9 cellular contexts compared by ENCODE assay signal in the genomic region with DNA sequence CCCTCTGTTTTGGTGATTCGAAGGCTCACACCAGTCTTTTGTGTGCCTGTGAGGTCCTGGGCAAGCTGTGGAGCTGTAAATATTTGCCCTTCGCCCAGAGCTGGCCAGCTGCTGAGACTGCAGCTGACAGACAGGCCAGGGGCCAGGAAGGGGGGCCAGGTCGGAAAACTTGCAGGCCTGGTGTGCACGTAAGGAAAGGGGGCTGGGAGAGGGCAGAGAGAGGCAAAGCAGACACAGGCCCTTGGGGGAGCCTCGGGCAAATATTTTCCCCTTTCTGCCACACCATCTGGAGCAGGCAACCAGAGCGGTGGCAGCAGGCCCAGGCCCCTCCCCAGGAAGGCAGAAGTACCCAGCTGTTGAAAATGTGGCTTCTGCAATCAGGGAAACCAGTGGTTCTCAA. TPM values are rescaled to one million over a fixed set of nuclear protein-coding genes. Genes with fewer than 3 reads are reported as not detected.
DNase-seq lines count a peak whose midpoint lies in the region; ATAC-seq, FAIRE-seq and TF ChIP-seq lines count a peak whose summit lies in the region.
"Had no signal": no experiment of that assay in that cellular context is flagged by ENCODE, and none has a peak within 500 bp of the region (broad histone marks: within the 10 kb centered on the region; RNA-seq: fewer than 3 reads in every experiment).

No MANE protein-coding gene starts in this region.

- CTCF ChIA-PET in HEK293T (lab: Yijun Ruan, JAX): interaction anchor here (1.3 kb wide), 1 partner anchor 114 kb away, joined by 6 read pairs; no protein-coding TSS in a partner anchor

- no peak for ATAC-seq in GM21515 (IDR thresholded peaks at IDR 0.05; ENCODE audit: unreplicated experiment)

- peaks cover 16% of the 10 kb centered on the region for H3K4me1 ChIP-seq in BE2C

- no peaks in the 10 kb centered on the region for H3K9me3 ChIP-seq in BE2C

- H3K36me3 ChIP-seq in BE2C: no peaks in the 10 kb centered on the region; the same call in 1 of the 2 replicates

- FAIRE-seq in H54 (lab: Jason Lieb, UNC): no peak

- DNase-seq in BE2C (peak; percentile 94), NCI-H510A (lab: John Stamatoyannopoulos, UW) (peak; percentile 11), epidermal melanocyte (ENCODE audit: insufficient read length, low spot score) (peak; percentile 53), myocyte (ENCODE audit: low read depth) (peak; percentile 85), NCI-H128 (lab: John Stamatoyannopoulos, UW; ENCODE audit: unreplicated experiment) (no peak), HEK293T (ENCODE audit: extremely low spot score) (no peak), H54 (ENCODE audit: insufficient read length, low spot score) (no peak)

- peak overlapping the region; percentile 76 for H3K4me3 ChIP-seq in BE2C (ENCODE audit: low read depth, low read length)

- TF ChIP-seq CTCF in BE2C (IDR thresholded peaks at IDR 0.05; ENCODE audit: low read depth, low read length): no peak

- POLR2A ChIA-PET in HEK293T (lab: Yijun Ruan, JAX): no interaction called here

- no peaks in the 10 kb centered on the region for H3K27me3 ChIP-seq in BE2C

- no peak for TF ChIP-seq POLR2A in H54 (IDR thresholded peaks at IDR 0.05; ENCODE audit: low read depth, low read length)

TF ChIP-seq in HEK293T, 16 proteins besides CTCF, POLR2A, EP300 and RAD21:
- TF ChIP-seq FOXA1 (IDR thresholded peaks at IDR 0.05): no peak
- TF ChIP-seq LEF1 (IDR thresholded peaks at IDR 0.05; ENCODE audit: borderline replicate concordance): no peak
- TF ChIP-seq, protein P1, sequence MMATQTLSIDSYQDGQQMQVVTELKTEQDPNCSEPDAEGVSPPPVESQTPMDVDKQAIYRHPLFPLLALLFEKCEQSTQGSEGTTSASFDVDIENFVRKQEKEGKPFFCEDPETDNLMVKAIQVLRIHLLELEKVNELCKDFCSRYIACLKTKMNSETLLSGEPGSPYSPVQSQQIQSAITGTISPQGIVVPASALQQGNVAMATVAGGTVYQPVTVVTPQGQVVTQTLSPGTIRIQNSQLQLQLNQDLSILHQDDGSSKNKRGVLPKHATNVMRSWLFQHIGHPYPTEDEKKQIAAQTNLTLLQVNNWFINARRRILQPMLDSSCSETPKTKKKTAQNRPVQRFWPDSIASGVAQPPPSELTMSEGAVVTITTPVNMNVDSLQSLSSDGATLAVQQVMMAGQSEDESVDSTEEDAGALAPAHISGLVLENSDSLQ (IDR thresholded peaks at IDR 0.05): no peak; the same call in 1 of the 2 replicates
- no peak for TF ChIP-seq TARDBP (IDR thresholded peaks at IDR 0.05)
- no peak for TF ChIP-seq FOXK2 (IDR thresholded peaks at IDR 0.05)
- no peak for TF ChIP-seq CTBP1 (IDR thresholded peaks at IDR 0.05; ENCODE audit: borderline replicate concordance)
- no peak for TF ChIP-seq SP1 (IDR thresholded peaks at IDR 0.05)
- no peak for TF ChIP-seq L3MBTL2 (conservative IDR thresholded peaks at IDR 0.05)
- TF ChIP-seq BHLHE40 (IDR thresholded peaks at IDR 0.05; ENCODE audit: borderline replicate concordance): no peak
- no peak for TF ChIP-seq ELF4 (IDR thresholded peaks at IDR 0.05)
- TF ChIP-seq FOXM1 (IDR thresholded peaks at IDR 0.05; ENCODE audit: borderline replicate concordance): no peak
- no peak for TF ChIP-seq SUZ12 (IDR thresholded peaks at IDR 0.05)
- no peak for TF ChIP-seq ARNT (IDR thresholded peaks at IDR 0.05)
- no peak for TF ChIP-seq HDGF (IDR thresholded peaks at IDR 0.05; ENCODE audit: borderline replicate concordance)

RNA-seq across cellular contexts. Expression of a gene that starts 2.6 kb away (rescaled TPM):
- polyA plus RNA-seq in BE2C (2012; ENCODE audit: insufficient read depth, insufficient read length, low read depth): 13.2 TPM
- total RNA-seq in myocyte: 70.8 and 135 TPM in 2 replicates
- polyA plus RNA-seq in myocyte (2012): 27.3 TPM
- total RNA-seq: T-helper 1 cell treated with Interleukin-12 subunit alpha and Interleukin-12 subunit beta and Interleukin-4 antibody, amounts not matched to agents 30 ng/mL and 1 ng/mL, for 36 hours had no signal

Comparison
In these comparisons a context has a peak if more than half of its experiments do, and no peak if none do; other contexts are left out.
1. DNase-seq: peak in BE2C (single experiment), NCI-H510A (single experiment), epidermal melanocyte (single experiment) and myocyte (single experiment); none in NCI-H128 (single experiment), HEK293T (single experiment) and H54 (single experiment).